17 cellular contexts compared by ENCODE assay signal in genomic region chr16:49596699-49597291, GRCh38.
DNase-seq lines count a peak whose midpoint lies in the region; ATAC-seq and TF ChIP-seq lines count a peak whose summit lies in the region.
"Had no signal": no experiment of that assay in that cellular context is flagged by ENCODE, and none has a peak within 500 bp of the region (broad histone marks: within the 10 kb centered on the region; RNA-seq: fewer than 3 reads in every experiment).

No MANE protein-coding gene starts in this region.

- H3K4me3 Mint-ChIP-seq in endodermal cell (no peak overlapping the region), type B pancreatic cell (no peak overlapping the region)
- H3K4me3 Mint-ChIP-seq: natural killer cell treated with Interleukin-12 subunit alpha and Interleukin-12 subunit beta and Interleukin-15 and Interleukin-18, amount 100 ng/mL, for 72 hours had no signal

- H3K4me1 Mint-ChIP-seq in endodermal cell, result peaks cover 34% of the 10 kb centered on the region
- peaks cover 66% of the 10 kb centered on the region for H3K4me1 Mint-ChIP-seq in type B pancreatic cell (ENCODE audit: unreplicated experiment)

- H3K9me3 Mint-ChIP-seq in endodermal cell, result no peaks in the 10 kb centered on the region
- H3K9me3 Mint-ChIP-seq in type B pancreatic cell, result no peaks in the 10 kb centered on the region
- H3K9me3 Mint-ChIP-seq: dendritic cell treated with granulocyte-macrophage colony-stimulating factor and Interleukin-4, amounts not matched to agents 40 ng/mL and 50 ng/mL, for 4 days; natural killer cell treated with Interleukin-12 subunit alpha and Interleukin-12 subunit beta and Interleukin-15 and Interleukin-18, amount 100 ng/mL, for 72 hours had no signal

- peak; percentile 17 for DNase-seq in NCI-H1694 treated with DMSO at 0.1 percent for 48 hours (lab: John Stamatoyannopoulos, UW)
- no peak for DNase-seq in NCI-H1694 (lab: John Stamatoyannopoulos, UW)
- DNase-seq in endodermal cell, result peak; percentile 64
- DNase-seq in type B pancreatic cell (ENCODE audit: extremely low spot score, unreplicated experiment), result peak; percentile 58
- DNase-seq: kidney, NCI-H1436, NCI-H774, testis had no signal

- H3K27me3 ChIP-seq in endodermal cell (ENCODE audit: control insufficient read depth, insufficient read depth, low read length, poor library complexity, severe bottlenecking), result no peaks in the 10 kb centered on the region
- H3K27me3 ChIP-seq: testis had no signal

- H3K9me3 ChIP-seq in endodermal cell (ENCODE audit: control insufficient read depth, low read length), result no peaks in the 10 kb centered on the region
- no peaks in the 10 kb centered on the region for H3K9me3 ChIP-seq in mesodermal cell (ENCODE audit: control insufficient read depth, low read length)
- H3K9me3 ChIP-seq: testis had no signal

- no peaks in the 10 kb centered on the region for H3K36me3 ChIP-seq in endodermal cell (ENCODE audit: control insufficient read depth, insufficient read depth, low read length)
- H3K36me3 ChIP-seq in mesodermal cell (ENCODE audit: control insufficient read depth, insufficient read depth, low read length), result no peaks in the 10 kb centered on the region

- no peaks in the 10 kb centered on the region for H3K27me3 Mint-ChIP-seq in endodermal cell (ENCODE audit: insufficient read depth)
- peaks cover 10% of the 10 kb centered on the region for H3K27me3 Mint-ChIP-seq in type B pancreatic cell

- H3K36me3 Mint-ChIP-seq in endodermal cell (ENCODE audit: low read depth), result no peaks in the 10 kb centered on the region
- H3K36me3 Mint-ChIP-seq in type B pancreatic cell, result no peaks in the 10 kb centered on the region
- H3K36me3 Mint-ChIP-seq: natural killer cell treated with Interleukin-12 subunit alpha and Interleukin-12 subunit beta and Interleukin-15 and Interleukin-18, amount 100 ng/mL, for 72 hours had no signal

- no peak overlapping the region for H3K9ac ChIP-seq in endodermal cell (ENCODE audit: extremely low read depth, low read length, poor library complexity, severe bottlenecking)

- ATAC-seq in GM19023 (IDR thresholded peaks at IDR 0.05; ENCODE audit: unreplicated experiment) (no peak), HG02642 (IDR thresholded peaks at IDR 0.05; ENCODE audit: poor library complexity, unreplicated experiment) (no peak), HG02970 (IDR thresholded peaks at IDR 0.05; ENCODE audit: low FRiP score, unreplicated experiment) (no peak)
- ATAC-seq: natural killer cell treated with Interleukin-12 subunit alpha and Interleukin-12 subunit beta and Interleukin-15 and Interleukin-18, amount 100 ng/mL, for 72 hours had no signal

- TF ChIP-seq CTCF in endodermal cell (conservative IDR thresholded peaks at IDR 0.05) (no peak), type B pancreatic cell (conservative IDR thresholded peaks at IDR 0.05) (no peak)

- 56 to 66% methylated on average over 3 to 10 of the region's 10 CpGs for WGBS in endodermal cell (ENCODE audit: insufficient coverage in 1 of 2, insufficient read length in 1 of 2), 2 experiments
- 57 to 60% methylated on average over 5 to 8 of the region's 10 CpGs for WGBS in mesodermal cell (ENCODE audit: insufficient coverage in 2 of 2), 2 experiments

- H3K4me1 ChIP-seq in endodermal cell (ENCODE audit: control insufficient read depth, insufficient read depth, low read length) (peaks cover 22% of the 10 kb centered on the region), mesodermal cell (ENCODE audit: control insufficient read depth, insufficient read depth, low read length, poor library complexity, severe bottlenecking) (peaks cover 43% of the 10 kb centered on the region)

- H3K27ac ChIP-seq in endodermal cell (ENCODE audit: low read depth, low read length), result peak overlapping the region; percentile 6
- peak overlapping the region; percentile 62 for H3K27ac ChIP-seq in mesodermal cell (ENCODE audit: low read depth, low read length, severe bottlenecking)
- H3K27ac ChIP-seq: 22Rv1, VCaP had no signal

- H3K4me3 ChIP-seq in endodermal cell (ENCODE audit: low read length), result no peak overlapping the region
- H3K4me3 ChIP-seq in mesodermal cell (ENCODE audit: extremely low read depth, insufficient read depth, low read length, poor library complexity, severe bottlenecking), result no peak overlapping the region
- H3K4me3 ChIP-seq: skin epidermis, testis had no signal

- H3K27ac Mint-ChIP-seq in endodermal cell (no peak overlapping the region), type B pancreatic cell (no peak overlapping the region)
- H3K27ac Mint-ChIP-seq: natural killer cell treated with Interleukin-12 subunit alpha and Interleukin-12 subunit beta and Interleukin-15 and Interleukin-18, amount 100 ng/mL, for 72 hours had no signal
